7 cellular contexts compared by ENCODE assay signal in the genomic region with DNA sequence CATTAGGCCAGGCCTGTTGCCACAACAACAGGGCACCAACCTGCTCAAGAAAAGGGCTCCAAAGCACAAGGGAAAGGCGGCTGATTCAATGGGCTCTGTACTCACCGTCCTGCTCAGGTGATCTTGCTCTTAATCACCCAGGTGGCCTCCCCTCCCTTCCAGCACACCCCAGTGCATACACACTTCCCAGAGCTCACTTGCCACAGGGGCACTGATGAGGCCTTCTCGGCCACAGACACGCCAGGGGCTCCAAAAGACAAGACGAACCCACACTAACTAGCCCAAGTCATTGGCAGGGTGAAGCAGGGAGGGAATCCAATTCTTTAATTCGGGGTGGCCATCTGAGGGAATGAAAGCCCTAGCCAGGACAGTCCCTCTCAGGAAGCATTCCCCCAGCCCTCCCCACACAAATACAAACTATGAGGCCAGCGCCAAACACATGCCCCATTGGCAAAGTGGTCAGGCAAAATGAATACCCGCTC. TPM values are rescaled to one million over a fixed set of nuclear protein-coding genes. Genes with fewer than 3 reads are reported as not detected.
DNase-seq lines count a peak whose midpoint lies in the region; ATAC-seq and TF ChIP-seq lines count a peak whose summit lies in the region.

No MANE protein-coding gene starts in this region.

- H3K36me3 ChIP-seq in HUES64 (ENCODE audit: insufficient read depth, low read length) = no peaks in the 10 kb centered on the region
- no peaks in the 10 kb centered on the region for H3K36me3 ChIP-seq in kidney epithelial cell (ENCODE audit: control insufficient read depth, insufficient read depth, low read length)

- peaks cover 25% of the 10 kb centered on the region for H3K4me1 ChIP-seq in HUES64 (ENCODE audit: insufficient read depth, low read length)

- DNase-seq in activated naive CD8-positive, alpha-beta T cell treated with anti-CD3 and anti-CD28 coated beads, Interleukin-2, amount 10 ng/mL, durations not matched to agents 7 days and 5 days = no peak
- DNase-seq in kidney epithelial cell (ENCODE audit: low read depth) (no peak), OCI-M1 (lab: John Stamatoyannopoulos, UW) (no peak), NCI-H1436 treated with DMSO at 0.1 percent for 48 hours (lab: John Stamatoyannopoulos, UW) (no peak)
- DNase-seq in stimulated activated naive B cell treated with anti-CD40 and anti-IgM and Interleukin-4, amounts not matched to agents 10 μg/mL and 1 μg/mL and 100 μg/mL, for 72 hours = no peak

- POLR2A ChIA-PET in activated naive CD8-positive, alpha-beta T cell treated with anti-CD3 and anti-CD28 coated beads, Interleukin-2, amount 10 ng/mL, durations not matched to agents 7 days and 5 days (lab: Charles Lee) = interaction anchor here (1.5 to 6.6 kb wide), 4 partner anchors 16 to 30 kb away, joined by 3 to 41 read pairs (median 14); no protein-coding TSS in a partner anchor

- no peaks in the 10 kb centered on the region; the same call in 1 of the 2 replicates for H3K9me3 ChIP-seq in HUES64 (ENCODE audit: insufficient read depth, low read depth, low read length)

- H3K4me3 ChIP-seq in HUES64 (ENCODE audit: low read length) (peak overlapping the region; percentile 66), kidney epithelial cell (ENCODE audit: low read depth, low read length) (peak overlapping the region; percentile 69)

- no peak overlapping the region; the same call in 1 of the 2 replicates for H3K9ac ChIP-seq in HUES64 (ENCODE audit: low read depth, low read length)

- TF ChIP-seq CTCF in kidney epithelial cell (IDR thresholded peaks at IDR 0.05; ENCODE audit: insufficient read depth, low read length, poor library complexity, severe bottlenecking) = no peak

- no peaks in the 10 kb centered on the region for H3K9me3 Mint-ChIP-seq in activated naive CD8-positive, alpha-beta T cell treated with anti-CD3 and anti-CD28 coated beads, Interleukin-2, amount 10 ng/mL, durations not matched to agents 7 days and 5 days
- H3K9me3 Mint-ChIP-seq in stimulated activated naive B cell treated with anti-CD40 and anti-IgM and Interleukin-4, amounts not matched to agents 10 μg/mL and 1 μg/mL and 100 μg/mL, for 72 hours = no peaks in the 10 kb centered on the region

- H3K36me3 Mint-ChIP-seq in activated naive CD8-positive, alpha-beta T cell treated with anti-CD3 and anti-CD28 coated beads, Interleukin-2, amount 10 ng/mL, durations not matched to agents 7 days and 5 days = no peaks in the 10 kb centered on the region
- H3K36me3 Mint-ChIP-seq in stimulated activated naive B cell treated with anti-CD40 and anti-IgM and Interleukin-4, amounts not matched to agents 10 μg/mL and 1 μg/mL and 100 μg/mL, for 72 hours = no peaks in the 10 kb centered on the region

- H3K27me3 ChIP-seq in HUES64 (ENCODE audit: insufficient read depth, low read length) (peaks cover 15% of the 10 kb centered on the region), kidney epithelial cell (ENCODE audit: control insufficient read depth, insufficient read depth, low read length) (no peaks in the 10 kb centered on the region)

- WGBS in HUES64 = 34% methylated on average over 8 of the region's 8 CpGs

- H3K4me1 Mint-ChIP-seq in activated naive CD8-positive, alpha-beta T cell treated with anti-CD3 and anti-CD28 coated beads, Interleukin-2, amount 10 ng/mL, durations not matched to agents 7 days and 5 days = peaks cover 29% of the 10 kb centered on the region
- peaks cover 32 to 48% of the 10 kb centered on the region in 2 donors for H3K4me1 Mint-ChIP-seq in stimulated activated naive B cell treated with anti-CD40 and anti-IgM and Interleukin-4, amounts not matched to agents 10 μg/mL and 1 μg/mL and 100 μg/mL, for 72 hours

- H3K4me3 Mint-ChIP-seq in activated naive CD8-positive, alpha-beta T cell treated with anti-CD3 and anti-CD28 coated beads, Interleukin-2, amount 10 ng/mL, durations not matched to agents 7 days and 5 days = peak overlapping the region; percentile 49
- peak overlapping the region; percentile 60 to 83 for H3K4me3 Mint-ChIP-seq in stimulated activated naive B cell treated with anti-CD40 and anti-IgM and Interleukin-4, amounts not matched to agents 10 μg/mL and 1 μg/mL and 100 μg/mL, for 72 hours

- H3K27ac Mint-ChIP-seq in activated naive CD8-positive, alpha-beta T cell treated with anti-CD3 and anti-CD28 coated beads, Interleukin-2, amount 10 ng/mL, durations not matched to agents 7 days and 5 days = peak overlapping the region; percentile 12
- H3K27ac Mint-ChIP-seq in stimulated activated naive B cell treated with anti-CD40 and anti-IgM and Interleukin-4, amounts not matched to agents 10 μg/mL and 1 μg/mL and 100 μg/mL, for 72 hours = peak overlapping the region; percentile 25

- ATAC-seq in activated naive CD8-positive, alpha-beta T cell treated with anti-CD3 and anti-CD28 coated beads, Interleukin-2, amount 10 ng/mL, durations not matched to agents 7 days and 5 days (ENCODE audit: low read depth) = no peak
- ATAC-seq in stimulated activated naive B cell treated with anti-CD40 and anti-IgM and Interleukin-4, amounts not matched to agents 10 μg/mL and 1 μg/mL and 100 μg/mL, for 72 hours (replicated peaks) = no peak
- no peak for ATAC-seq in GM19035 (IDR thresholded peaks at IDR 0.05; ENCODE audit: unreplicated experiment)

- H3K27ac ChIP-seq in HUES64 (ENCODE audit: low read depth, low read length) = peak overlapping the region; percentile 68

- peaks cover 12% of the 10 kb centered on the region for H3K27me3 Mint-ChIP-seq in activated naive CD8-positive, alpha-beta T cell treated with anti-CD3 and anti-CD28 coated beads, Interleukin-2, amount 10 ng/mL, durations not matched to agents 7 days and 5 days
- H3K27me3 Mint-ChIP-seq in stimulated activated naive B cell treated with anti-CD40 and anti-IgM and Interleukin-4, amounts not matched to agents 10 μg/mL and 1 μg/mL and 100 μg/mL, for 72 hours = peaks cover 5 to 11% of the 10 kb centered on the region in 2 donors

RNA-seq across cellular contexts. Expression of a gene that starts 1.4 kb away (rescaled TPM):
- polyA plus RNA-seq in HUES64 (2013, experiment 1 of 2) = 12.7 TPM
- polyA plus RNA-seq in HUES64 (2013, experiment 2 of 2) = 16.9 TPM
- 10 to 100 TPM; 79.7 to 80.6 TPM for total RNA-seq in activated naive CD8-positive, alpha-beta T cell treated with anti-CD3 and anti-CD28 coated beads, Interleukin-2, amount 10 ng/mL, durations not matched to agents 7 days and 5 days
- total RNA-seq in kidney epithelial cell = 18.6 and 19.8 TPM in 2 replicates
